ENCODE assay signal across 14 cellular contexts in genomic region chr2:200593905-200594304, GRCh38. TPM values are rescaled to one million over a fixed set of nuclear protein-coding genes. Genes with fewer than 3 reads are reported as not detected.
DNase-seq lines count a peak whose midpoint lies in the region; ATAC-seq and TF ChIP-seq lines count a peak whose summit lies in the region.
"Had no signal": no experiment of that assay in that cellular context is flagged by ENCODE, and none has a peak within 500 bp of the region (broad histone marks: within the 10 kb centered on the region; RNA-seq: fewer than 3 reads in every experiment).

No MANE protein-coding gene starts in this region.

- H3K9me3 ChIP-seq in MM.1S (replicated peaks; ENCODE audit: insufficient read depth, low read length) (no peaks in the 10 kb centered on the region), suprapubic skin (no peaks in the 10 kb centered on the region)
- H3K9me3 ChIP-seq: BE2C had no signal

- no peaks in the 10 kb centered on the region for H3K79me2 ChIP-seq in MM.1S (ENCODE audit: low read length)

- H3K27ac ChIP-seq in MM.1S (ENCODE audit: low read length) (no peak overlapping the region), suprapubic skin (no peak overlapping the region)
- H3K27ac ChIP-seq: A549, C4-2B had no signal

- DNase-seq in EL: peak; percentile 27
- DNase-seq in MM.1S: no peak
- no peak for DNase-seq in progenitor cell of endocrine pancreas (ENCODE audit: low spot score, unreplicated experiment)
- no peak for DNase-seq in suprapubic skin (ENCODE audit: low spot score in 2 of 2)
- DNase-seq in T-helper 2 cell treated with Interferon-gamma antibody and Interleukin-4, amounts not matched to agents 5 μg/mL and 100 μg/mL, for 36 hours (ENCODE audit: low spot score): no peak
- DNase-seq in inferior parietal cortex (ENCODE audit: extremely low spot score): no peak
- DNase-seq: BE2C; CD4-positive, alpha-beta memory T cell; DMS153; H7 had no signal

- no peak for ATAC-seq in activated T-helper 17 cell treated with anti-CD3 and anti-CD28 coated beads, Interleukin-2, amount 50 U/mL, for 72 hours (replicated peaks)
- ATAC-seq: A549, GM23338 had no signal

- H3K4me1 Mint-ChIP-seq in activated T-helper 17 cell treated with anti-CD3 and anti-CD28 coated beads, Interleukin-2, amount 50 U/mL, for 72 hours: no peaks in the 10 kb centered on the region
- peaks cover 56% of the 10 kb centered on the region for H3K4me1 Mint-ChIP-seq in progenitor cell of endocrine pancreas (ENCODE audit: low read depth)
- H3K4me1 Mint-ChIP-seq in T-helper 2 cell treated with Interferon-gamma antibody and Interleukin-4, amounts not matched to agents 5 μg/mL and 100 μg/mL, for 36 hours (ENCODE audit: low read depth): no peaks in the 10 kb centered on the region
- H3K4me1 Mint-ChIP-seq: CD4-positive, alpha-beta memory T cell; GM23338 had no signal

- H3K36me3 Mint-ChIP-seq in activated T-helper 17 cell treated with anti-CD3 and anti-CD28 coated beads, Interleukin-2, amount 50 U/mL, for 72 hours (ENCODE audit: low read depth): no peaks in the 10 kb centered on the region
- H3K36me3 Mint-ChIP-seq in progenitor cell of endocrine pancreas (ENCODE audit: insufficient read depth): no peaks in the 10 kb centered on the region
- no peaks in the 10 kb centered on the region for H3K36me3 Mint-ChIP-seq in T-helper 2 cell treated with Interferon-gamma antibody and Interleukin-4, amounts not matched to agents 5 μg/mL and 100 μg/mL, for 36 hours (ENCODE audit: low read depth)
- H3K36me3 Mint-ChIP-seq: CD4-positive, alpha-beta memory T cell had no signal

- H3K9ac ChIP-seq in MM.1S (ENCODE audit: low read length): no peak overlapping the region

- TF ChIP-seq EP300 in suprapubic skin (IDR thresholded peaks at IDR 0.05): no peak

- TF ChIP-seq POLR2A in suprapubic skin (IDR thresholded peaks at IDR 0.05): no peak

- TF ChIP-seq CTCF in MM.1S (IDR thresholded peaks at IDR 0.05; ENCODE audit: low read length) (no peak), progenitor cell of endocrine pancreas (IDR thresholded peaks at IDR 0.05; ENCODE audit: unreplicated experiment) (no peak), suprapubic skin (IDR thresholded peaks at IDR 0.05) (no peak)

- H3K9me2 ChIP-seq in MM.1S (replicated peaks; ENCODE audit: insufficient read depth, low read length): no peaks in the 10 kb centered on the region

- WGBS in suprapubic skin: 64% methylated on average over 1 of the region's 1 CpG

- peak overlapping the region; percentile 23; the same call in 1 of the 2 replicates for H3K4me2 ChIP-seq in MM.1S (ENCODE audit: low read depth, low read length)
- H3K4me2 ChIP-seq: GM23338 had no signal

- H3K36me3 ChIP-seq in MM.1S (replicated peaks; ENCODE audit: insufficient read depth, low read length): no peaks in the 10 kb centered on the region
- H3K36me3 ChIP-seq in suprapubic skin: peaks cover 2% of the 10 kb centered on the region
- H3K36me3 ChIP-seq: BE2C had no signal

- H4K20me1 ChIP-seq in MM.1S (ENCODE audit: insufficient read depth, low read length): no peaks in the 10 kb centered on the region

- H3K27me3 Mint-ChIP-seq in activated T-helper 17 cell treated with anti-CD3 and anti-CD28 coated beads, Interleukin-2, amount 50 U/mL, for 72 hours: peaks cover 28% of the 10 kb centered on the region
- H3K27me3 Mint-ChIP-seq in progenitor cell of endocrine pancreas: peaks cover 16% of the 10 kb centered on the region
- H3K27me3 Mint-ChIP-seq in T-helper 2 cell treated with Interferon-gamma antibody and Interleukin-4, amounts not matched to agents 5 μg/mL and 100 μg/mL, for 36 hours (ENCODE audit: low read depth): peaks cover 43% of the 10 kb centered on the region

- no peaks in the 10 kb centered on the region for H3K9me3 Mint-ChIP-seq in activated T-helper 17 cell treated with anti-CD3 and anti-CD28 coated beads, Interleukin-2, amount 50 U/mL, for 72 hours
- peaks cover 2% of the 10 kb centered on the region for H3K9me3 Mint-ChIP-seq in progenitor cell of endocrine pancreas (ENCODE audit: low read depth)
- H3K9me3 Mint-ChIP-seq in T-helper 2 cell treated with Interferon-gamma antibody and Interleukin-4, amounts not matched to agents 5 μg/mL and 100 μg/mL, for 36 hours: no peaks in the 10 kb centered on the region
- H3K9me3 Mint-ChIP-seq: GM23338 had no signal

- H2AFZ ChIP-seq in MM.1S (ENCODE audit: low read length): no peak overlapping the region
- H2AFZ ChIP-seq: GM23338 had no signal

- H3K4me1 ChIP-seq in MM.1S (ENCODE audit: low read length): no peaks in the 10 kb centered on the region
- peaks cover 8% of the 10 kb centered on the region for H3K4me1 ChIP-seq in suprapubic skin

- H3F3A ChIP-seq in MM.1S (ENCODE audit: insufficient read depth, low read length): no peaks in the 10 kb centered on the region

- peak overlapping the region; percentile 22 for H3K27ac Mint-ChIP-seq in activated T-helper 17 cell treated with anti-CD3 and anti-CD28 coated beads, Interleukin-2, amount 50 U/mL, for 72 hours
- H3K27ac Mint-ChIP-seq in progenitor cell of endocrine pancreas: peak overlapping the region; percentile 62
- no peak overlapping the region for H3K27ac Mint-ChIP-seq in T-helper 2 cell treated with Interferon-gamma antibody and Interleukin-4, amounts not matched to agents 5 μg/mL and 100 μg/mL, for 36 hours
- H3K27ac Mint-ChIP-seq: CD4-positive, alpha-beta memory T cell; GM23338 had no signal

- H3K4me3 Mint-ChIP-seq in activated T-helper 17 cell treated with anti-CD3 and anti-CD28 coated beads, Interleukin-2, amount 50 U/mL, for 72 hours: no peak overlapping the region
- no peak overlapping the region for H3K4me3 Mint-ChIP-seq in progenitor cell of endocrine pancreas (ENCODE audit: low read depth)
- H3K4me3 Mint-ChIP-seq in T-helper 2 cell treated with Interferon-gamma antibody and Interleukin-4, amounts not matched to agents 5 μg/mL and 100 μg/mL, for 36 hours: no peak overlapping the region
- H3K4me3 Mint-ChIP-seq: CD4-positive, alpha-beta memory T cell; GM23338 had no signal

- H3K27me3 ChIP-seq in MM.1S (replicated peaks; ENCODE audit: insufficient read depth, low read length): no peaks in the 10 kb centered on the region
- no peaks in the 10 kb centered on the region for H3K27me3 ChIP-seq in suprapubic skin
- H3K27me3 ChIP-seq: BE2C had no signal

- H3K4me3 ChIP-seq in MM.1S (ENCODE audit: low read length) (no peak overlapping the region), suprapubic skin (no peak overlapping the region)
- H3K4me3 ChIP-seq: A549, GM23338 had no signal

RNA-seq across cellular contexts. Expression of gene AOX1, which starts 8.1 kb away (rescaled TPM):
- under 1 TPM; 0.04 to 0.95 TPM for total RNA-seq in activated T-helper 17 cell treated with anti-CD3 and anti-CD28 coated beads, Interleukin-2, amount 50 U/mL, for 72 hours
- total RNA-seq in progenitor cell of endocrine pancreas: 4.1 and 5.5 TPM in 2 replicates
- 10 to 100 TPM; 20.1 to 46.9 (median 30.4) TPM for total RNA-seq in suprapubic skin
- total RNA-seq: CD4-positive, alpha-beta memory T cell had no signal
